8 cellular contexts compared by ENCODE assay signal in the genomic region with DNA sequence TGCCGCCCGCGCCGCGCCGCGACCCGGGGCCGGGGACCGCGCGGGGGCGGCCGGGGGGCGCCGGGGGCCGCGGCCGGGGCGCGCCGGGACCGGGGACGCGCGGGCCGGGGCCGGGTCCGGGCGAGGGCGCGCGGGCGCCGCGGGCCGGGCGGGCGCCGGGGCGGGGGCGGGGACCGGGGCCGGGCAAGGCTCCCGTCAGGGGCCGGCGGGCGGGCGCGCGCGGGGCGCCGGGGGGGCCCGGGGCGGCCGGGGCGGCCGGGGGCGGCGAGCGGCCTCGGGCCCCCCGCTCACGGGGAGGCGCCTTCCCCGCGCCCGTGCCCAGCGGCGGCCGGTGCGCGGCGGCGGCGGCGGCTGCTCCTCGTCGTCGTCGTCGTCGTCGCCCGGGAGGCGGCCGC. TPM values are rescaled to one million over a fixed set of nuclear protein-coding genes. Genes with fewer than 3 reads are reported as not detected.
DNase-seq lines count a peak whose midpoint lies in the region; ATAC-seq and TF ChIP-seq lines count a peak whose summit lies in the region.

No MANE protein-coding gene starts in this region.

- no peak overlapping the region for H2AK5ac ChIP-seq in trophoblast cell (ENCODE audit: low read length)

- POLR2A ChIA-PET in Caco-2 (lab: Charles Lee), result no interaction called here

- no peak overlapping the region for H2BK120ac ChIP-seq in trophoblast cell (ENCODE audit: insufficient read depth, low read length, poor library complexity)

- ATAC-seq in HG02610 (IDR thresholded peaks at IDR 0.05; ENCODE audit: unreplicated experiment), result no peak

- CTCF ChIA-PET in Caco-2 (lab: Charles Lee), result no interaction called here

- H3K27me3 ChIP-seq in Caco-2 (replicated peaks; ENCODE audit: control insufficient read depth, insufficient read depth, low read length), result no peaks in the 10 kb centered on the region
- H3K27me3 ChIP-seq in OCI-LY1 (ENCODE audit: insufficient read depth, low read length), result no peaks in the 10 kb centered on the region
- H3K27me3 ChIP-seq in trophoblast cell (ENCODE audit: insufficient read depth, low read length), result no peaks in the 10 kb centered on the region

- WGBS in trophoblast cell (ENCODE audit: extremely low coverage, insufficient coverage, insufficient read length), result no CpG with 5 or more reads among the region's 88 CpGs

- H3K23ac ChIP-seq in trophoblast cell (ENCODE audit: low read length), result no peak overlapping the region

- no peaks in the 10 kb centered on the region; the same call in 1 of the 2 replicates for H4K20me1 ChIP-seq in OCI-LY1 (ENCODE audit: insufficient read depth, low read length)

- H3K4me3 ChIP-seq in Caco-2 (ENCODE audit: low read depth, low read length) (peak overlapping the region; percentile 65), OCI-LY1 (ENCODE audit: low read depth, low read length, poor library complexity, severe bottlenecking) (peak overlapping the region; percentile 71), trophoblast cell (ENCODE audit: low read depth, low read length) (peak overlapping the region; percentile 83)

- H3K9me3 Mint-ChIP-seq in Caco-2 (ENCODE audit: unreplicated experiment), result no peaks in the 10 kb centered on the region

- no peaks in the 10 kb centered on the region for H3K27me3 Mint-ChIP-seq in Caco-2 (ENCODE audit: insufficient read depth, unreplicated experiment)

- TF ChIP-seq CTCF in Caco-2 (IDR thresholded peaks at IDR 0.05; ENCODE audit: insufficient read depth in 1 of 2, low read depth in 1 of 2, low read length in 1 of 2, severe bottlenecking in 1 of 2, unreplicated experiment in 1 of 2), result no peak
- TF ChIP-seq CTCF in OCI-LY1 (IDR thresholded peaks at IDR 0.05; ENCODE audit: low read length), result no peak

- no peak overlapping the region for H4K8ac ChIP-seq in trophoblast cell (ENCODE audit: low read depth, low read length)

- no peaks in the 10 kb centered on the region for H3K36me3 ChIP-seq in Caco-2 (ENCODE audit: control insufficient read depth, insufficient read depth, low read length)
- H3K36me3 ChIP-seq in OCI-LY1 (ENCODE audit: insufficient read depth, low read length), result no peaks in the 10 kb centered on the region
- H3K36me3 ChIP-seq in trophoblast cell (ENCODE audit: control insufficient read depth in 1 of 2, insufficient read depth in 2 of 2, low read length in 2 of 2), result peaks cover 0 to 3% of the 10 kb centered on the region in 2 experiments

- H3K4me2 ChIP-seq in OCI-LY1 (ENCODE audit: low read length) (no peak overlapping the region; the same call in 1 of the 2 replicates), trophoblast cell (ENCODE audit: low read length) (peak overlapping the region; percentile 66)

- H3K79me2 ChIP-seq in OCI-LY1 (ENCODE audit: insufficient read depth, low read length) (peaks cover 24% of the 10 kb centered on the region), trophoblast cell (ENCODE audit: control insufficient read depth, insufficient read depth, low read length, poor library complexity) (peaks cover 1% of the 10 kb centered on the region)

- H4K91ac ChIP-seq in trophoblast cell (ENCODE audit: low read depth, low read length), result peak overlapping the region; percentile 75

- no peak overlapping the region for H3K27ac Mint-ChIP-seq in Caco-2 (ENCODE audit: unreplicated experiment)

- no peaks in the 10 kb centered on the region for H3K9me2 ChIP-seq in OCI-LY1 (ENCODE audit: low read depth, low read length)

- no peak overlapping the region for H3K4ac ChIP-seq in trophoblast cell (ENCODE audit: low read depth, low read length)

- H3K9me3 ChIP-seq in Caco-2 (no peaks in the 10 kb centered on the region), OCI-LY1 (ENCODE audit: low read length) (no peaks in the 10 kb centered on the region), trophoblast cell (ENCODE audit: insufficient read depth, low read depth, low read length) (peaks cover 2% of the 10 kb centered on the region)

- no peak overlapping the region for H3K14ac ChIP-seq in trophoblast cell (ENCODE audit: low read length)

- H3K9ac ChIP-seq in OCI-LY1 (ENCODE audit: low read length) (no peak overlapping the region), trophoblast cell (ENCODE audit: low read length) (no peak overlapping the region)

- peaks cover 2% of the 10 kb centered on the region for H3K79me1 ChIP-seq in trophoblast cell (ENCODE audit: low read length)

- H3F3A ChIP-seq in OCI-LY1 (ENCODE audit: insufficient read depth, low read length), result no peaks in the 10 kb centered on the region; the same call in 1 of the 2 replicates

- intact Hi-C loops in Caco-2 (cut with micrococcal nuclease; ENCODE audit: unreplicated experiment), result loop anchor here (5.0 kb wide), 2 partner anchors 80 to 100 kb away; partner anchors contain the start of gene MAP1LC3B

- H3K27ac ChIP-seq in OCI-LY1 (ENCODE audit: low read depth, low read length, poor library complexity, severe bottlenecking) (no peak overlapping the region), epithelial cell of prostate (peak overlapping the region; percentile 63), trophoblast cell (ENCODE audit: low read depth, low read length) (no peak overlapping the region)

- no peak overlapping the region for H2BK12ac ChIP-seq in trophoblast cell (ENCODE audit: low read length)

- H3K4me3 Mint-ChIP-seq in Caco-2 (ENCODE audit: unreplicated experiment), result peak overlapping the region; percentile 98

- H2BK5ac ChIP-seq in trophoblast cell (ENCODE audit: low read depth, low read length, poor library complexity), result no peak overlapping the region

- peaks cover 5% of the 10 kb centered on the region; the same call in 1 of the 2 replicates for H3K4me1 ChIP-seq in Caco-2
- H3K4me1 ChIP-seq in OCI-LY1 (ENCODE audit: insufficient read depth, low read length, severe bottlenecking), result peaks cover 50% of the 10 kb centered on the region
- peaks cover 12 to 23% of the 10 kb centered on the region in 2 experiments for H3K4me1 ChIP-seq in trophoblast cell (ENCODE audit: control insufficient read depth in 1 of 2, insufficient read depth in 2 of 2, low read length in 2 of 2)

- DNase-seq in Caco-2 (no peak), epithelial cell of prostate (ENCODE audit: low read depth, low spot score) (no peak), trophoblast cell (no peak), DMS 273 treated with DMSO at 0.1 percent for 48 hours (lab: John Stamatoyannopoulos, UW) (no peak), putamen (ENCODE audit: low spot score) (no peak), COLO829 (ENCODE audit: low spot score) (no peak)

- H3K36me3 Mint-ChIP-seq in Caco-2 (ENCODE audit: insufficient read depth, unreplicated experiment), result peaks cover 15% of the 10 kb centered on the region

- peak overlapping the region; percentile 94 for H3K18ac ChIP-seq in trophoblast cell (ENCODE audit: low read length)

- BruUV-seq in Caco-2 (replicated peaks; lab: Mats Ljungman, UMichigan), result no TSS peak

- peaks cover 35% of the 10 kb centered on the region for H3K4me1 Mint-ChIP-seq in Caco-2 (ENCODE audit: low read depth, unreplicated experiment)

- H4K12ac ChIP-seq in trophoblast cell (ENCODE audit: low read depth, low read length), result no peak overlapping the region

- H2AFZ ChIP-seq in OCI-LY1 (ENCODE audit: low read length) (no peak overlapping the region), trophoblast cell (ENCODE audit: insufficient read depth, low read length, poor library complexity) (peak overlapping the region; percentile 92)

RNA-seq across cellular contexts. Expression of gene ZCCHC14, which starts 0.6 kb away (rescaled TPM):
- total RNA-seq in Caco-2 (2022), result 33.1 and 34.0 TPM in 2 replicates
- 9.7 and 10.4 TPM in 2 replicates for polyA plus RNA-seq in trophoblast cell (2013)
